In the genomic region with DNA sequence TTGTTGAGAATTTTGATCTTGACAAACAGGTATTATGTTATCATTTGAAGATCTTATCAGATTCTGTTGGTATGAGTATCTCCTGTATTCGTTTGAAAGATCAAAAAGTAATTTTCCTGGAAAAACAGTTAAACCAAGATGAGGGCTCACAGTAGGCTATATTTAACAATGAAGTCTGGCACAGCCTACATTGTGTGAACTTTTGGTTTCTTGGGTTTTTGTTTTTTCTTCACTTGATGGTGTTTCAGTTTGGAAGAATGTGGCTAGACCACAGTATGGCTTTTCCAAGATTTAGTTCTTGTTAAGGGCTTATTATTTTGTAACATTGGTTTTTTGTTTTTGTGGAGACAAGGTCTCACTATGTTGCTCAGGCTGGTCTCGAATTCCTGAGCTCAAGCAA, we compare ENCODE assay signal across 22 cellular contexts.
A peak's percentile ranks its signal among the peaks of the same experiment; 100 is the strongest.
DNase-seq lines count a peak whose midpoint lies in the region; ATAC-seq, FAIRE-seq and TF ChIP-seq lines count a peak whose summit lies in the region.
"Had no signal": no experiment of that assay in that cellular context is flagged by ENCODE, and none has a peak within 500 bp of the region (broad histone marks: within the 10 kb centered on the region; RNA-seq: fewer than 3 reads in every experiment).

No MANE protein-coding gene starts in this region.

- H2AFZ ChIP-seq in IMR-90 (replicated peaks; ENCODE audit: low read length, poor library complexity) (no peak overlapping the region), trophoblast cell (ENCODE audit: insufficient read depth, low read length, poor library complexity) (no peak overlapping the region)

- no peak overlapping the region for H3K4me3 Mint-ChIP-seq in stimulated activated effector memory CD8-positive, alpha-beta T cell treated with anti-CD3 and anti-CD28 coated beads, Interleukin-12 subunit alpha, Interleukin-12 subunit beta, amount 100 ng/mL, for 72 hours
- H3K4me3 Mint-ChIP-seq: activated naive CD4-positive, alpha-beta T cell treated with anti-CD3 and anti-CD28 coated beads, Interleukin-2, amount 50 U/mL, for 24 hours; stimulated activated naive CD8-positive, alpha-beta T cell treated with anti-CD3 and anti-CD28 coated beads, Interleukin-15, Interleukin-2, amounts not matched to agents 100 ng/mL and 50 ng/mL, for 24 hours had no signal

- H3K4me2 ChIP-seq in IMR-90 (ENCODE audit: low read depth, low read length): no peak overlapping the region
- no peak overlapping the region for H3K4me2 ChIP-seq in trophoblast cell (ENCODE audit: low read length)
- H3K4me2 ChIP-seq: BLaER1 had no signal

- H3K4ac ChIP-seq in IMR-90 (ENCODE audit: low read depth, low read length): no peak overlapping the region
- H3K4ac ChIP-seq in trophoblast cell (ENCODE audit: low read depth, low read length): no peak overlapping the region

- no peak for TF ChIP-seq RAD21 in IMR-90 (IDR thresholded peaks at IDR 0.05; ENCODE audit: low read length)

- no peak overlapping the region for H4K12ac ChIP-seq in trophoblast cell (ENCODE audit: low read depth, low read length)

- no peaks in the 10 kb centered on the region for H3K9me3 Mint-ChIP-seq in stimulated activated effector memory CD8-positive, alpha-beta T cell treated with anti-CD3 and anti-CD28 coated beads, Interleukin-12 subunit alpha, Interleukin-12 subunit beta, amount 100 ng/mL, for 72 hours
- H3K9me3 Mint-ChIP-seq: activated naive CD4-positive, alpha-beta T cell treated with anti-CD3 and anti-CD28 coated beads, Interleukin-2, amount 50 U/mL, for 24 hours; stimulated activated naive CD8-positive, alpha-beta T cell treated with anti-CD3 and anti-CD28 coated beads, Interleukin-15, Interleukin-2, amounts not matched to agents 100 ng/mL and 50 ng/mL, for 24 hours had no signal

- no peak overlapping the region for H3K27ac ChIP-seq in IMR-90 (ENCODE audit: insufficient read depth, low read length)
- no peak overlapping the region for H3K27ac ChIP-seq in trophoblast cell (ENCODE audit: low read depth, low read length)
- H3K27ac ChIP-seq in prostate gland: no peak overlapping the region
- H3K27ac ChIP-seq: BLaER1, cardiac muscle cell, epithelial cell of prostate, heart left ventricle, right lobe of liver, upper lobe of right lung had no signal

- H3K36me3 Mint-ChIP-seq in stimulated activated effector memory CD8-positive, alpha-beta T cell treated with anti-CD3 and anti-CD28 coated beads, Interleukin-12 subunit alpha, Interleukin-12 subunit beta, amount 100 ng/mL, for 72 hours: peaks cover 6% of the 10 kb centered on the region

- H2AK5ac ChIP-seq in IMR-90 (ENCODE audit: low read depth, low read length) (no peak overlapping the region), trophoblast cell (ENCODE audit: low read length) (no peak overlapping the region)

- in situ Hi-C loops in IMR-90 (cut with MboI; ENCODE audit: low sequenced_read_pairs): no loop called here

- H3K4me1 ChIP-seq in IMR-90 (ENCODE audit: control insufficient read depth, insufficient read depth, low read length) (no peaks in the 10 kb centered on the region), trophoblast cell (ENCODE audit: control insufficient read depth in 1 of 2, insufficient read depth in 2 of 2, low read length in 2 of 2) (peaks cover under 1 to 9% of the 10 kb centered on the region in 2 experiments), prostate gland (replicated peaks) (no peaks in the 10 kb centered on the region)
- H3K4me1 ChIP-seq: BLaER1, right lobe of liver, upper lobe of right lung had no signal

- H3K79me1 ChIP-seq in IMR-90 (ENCODE audit: low read depth in 1 of 2, low read length in 2 of 2) (no peaks in the 10 kb centered on the region), trophoblast cell (ENCODE audit: low read length) (peaks cover 7% of the 10 kb centered on the region)

- H3K36me3 ChIP-seq in IMR-90 (ENCODE audit: control insufficient read depth, insufficient read depth, low read length) (no peaks in the 10 kb centered on the region), trophoblast cell (ENCODE audit: control insufficient read depth in 1 of 2, insufficient read depth in 2 of 2, low read length in 2 of 2) (no peaks in the 10 kb centered on the region), prostate gland (no peaks in the 10 kb centered on the region)
- H3K36me3 ChIP-seq: BLaER1, cardiac muscle cell, heart left ventricle, right lobe of liver, upper lobe of right lung had no signal

- no peak overlapping the region for H2BK12ac ChIP-seq in trophoblast cell (ENCODE audit: low read length)

- H3K4me3 ChIP-seq in IMR-90 (ENCODE audit: insufficient read depth, low read depth, low read length): no peak overlapping the region
- H3K4me3 ChIP-seq in choroid plexus epithelial cell (ENCODE audit: low read depth, low read length): no peak overlapping the region
- H3K4me3 ChIP-seq in trophoblast cell (ENCODE audit: low read depth, low read length): no peak overlapping the region
- no peak overlapping the region for H3K4me3 ChIP-seq in prostate gland
- H3K4me3 ChIP-seq: BLaER1, cardiac muscle cell, GM12878, heart left ventricle, right lobe of liver, upper lobe of right lung had no signal

- H3K9me1 ChIP-seq in IMR-90 (ENCODE audit: insufficient read depth, low read length): no peaks in the 10 kb centered on the region

- H4K20me1 ChIP-seq in IMR-90 (ENCODE audit: insufficient read depth, low read length): no peaks in the 10 kb centered on the region
- H4K20me1 ChIP-seq: BLaER1 had no signal

- no peak overlapping the region for H3K27ac Mint-ChIP-seq in stimulated activated effector memory CD8-positive, alpha-beta T cell treated with anti-CD3 and anti-CD28 coated beads, Interleukin-12 subunit alpha, Interleukin-12 subunit beta, amount 100 ng/mL, for 72 hours
- H3K27ac Mint-ChIP-seq: activated naive CD4-positive, alpha-beta T cell treated with anti-CD3 and anti-CD28 coated beads, Interleukin-2, amount 50 U/mL, for 24 hours; stimulated activated naive CD8-positive, alpha-beta T cell treated with anti-CD3 and anti-CD28 coated beads, Interleukin-15, Interleukin-2, amounts not matched to agents 100 ng/mL and 50 ng/mL, for 24 hours had no signal

- H3K9ac ChIP-seq in IMR-90 (ENCODE audit: low read depth, low read length) (no peak overlapping the region), trophoblast cell (ENCODE audit: low read length) (no peak overlapping the region)
- H3K9ac ChIP-seq: BLaER1 had no signal

- CTCF ChIA-PET in IMR-90 (lab: Yijun Ruan, JAX): no interaction called here

- BruUV-seq in IMR-90 (replicated peaks; lab: Mats Ljungman, UMichigan): no TSS peak

- no peak overlapping the region for H2BK5ac ChIP-seq in IMR-90 (ENCODE audit: low read depth, low read length, poor library complexity, severe bottlenecking)
- H2BK5ac ChIP-seq in trophoblast cell (ENCODE audit: low read depth, low read length, poor library complexity): no peak overlapping the region

- DNase-seq in EH (ENCODE audit: low read depth) (peak; percentile 73), IMR-90 (peak; percentile 65), choroid plexus epithelial cell (ENCODE audit: low read depth) (peak; percentile 78), trophoblast cell (peak; percentile 34 to 91), prostate gland (ENCODE audit: low spot score) (no peak), urothelium cell line (ENCODE audit: low spot score) (no peak), occipital lobe (lab: John Stamatoyannopoulos, UW) (no peak)
- DNase-seq in stimulated activated effector memory CD8-positive, alpha-beta T cell treated with anti-CD3 and anti-CD28 coated beads, Interleukin-12 subunit alpha, Interleukin-12 subunit beta, amount 100 ng/mL, for 72 hours (ENCODE audit: low spot score in 2 of 2): no peak
- DNase-seq: activated CD4-positive, alpha-beta T cell treated with anti-CD3 and anti-CD28 coated beads, Interleukin-2, amount 50 U/mL, for 4 hours; Calu3; heart left ventricle; NCI-H526 treated with DMSO at 0.1 percent for 48 hours; nucleus accumbens; right lobe of liver; upper lobe of right lung had no signal

- no peaks in the 10 kb centered on the region for H3K79me2 ChIP-seq in trophoblast cell (ENCODE audit: control insufficient read depth, insufficient read depth, low read length, poor library complexity)

- no peak overlapping the region for H3K23ac ChIP-seq in IMR-90 (ENCODE audit: low read depth, low read length)
- H3K23ac ChIP-seq in trophoblast cell (ENCODE audit: low read length): no peak overlapping the region

- H3K9me3 ChIP-seq in IMR-90 (ENCODE audit: control insufficient read depth, insufficient read depth, low read length) (no peaks in the 10 kb centered on the region), trophoblast cell (ENCODE audit: insufficient read depth, low read depth, low read length) (no peaks in the 10 kb centered on the region), prostate gland (no peaks in the 10 kb centered on the region)
- H3K9me3 ChIP-seq: BLaER1, heart left ventricle, right lobe of liver, upper lobe of right lung had no signal

- no peak overlapping the region for H3K56ac ChIP-seq in IMR-90 (ENCODE audit: extremely low read depth, insufficient read depth, low read length)

- no peaks in the 10 kb centered on the region for H3K27me3 ChIP-seq in IMR-90 (ENCODE audit: control insufficient read depth, insufficient read depth, low read length)
- H3K27me3 ChIP-seq in trophoblast cell (ENCODE audit: insufficient read depth, low read length): no peaks in the 10 kb centered on the region
- no peaks in the 10 kb centered on the region for H3K27me3 ChIP-seq in prostate gland (replicated peaks; ENCODE audit: insufficient read depth)
- H3K27me3 ChIP-seq: BLaER1, cardiac muscle cell, heart left ventricle, right lobe of liver, upper lobe of right lung had no signal

- no peak overlapping the region for H3K18ac ChIP-seq in IMR-90 (ENCODE audit: low read depth, low read length)
- no peak overlapping the region for H3K18ac ChIP-seq in trophoblast cell (ENCODE audit: low read length)

- WGBS in IMR-90 (ENCODE audit: extremely low coverage in 2 of 2, insufficient read length in 1 of 2), 2 experiments: no CpG with 5 or more reads among the region's 2 CpGs
- WGBS in trophoblast cell (ENCODE audit: extremely low coverage, insufficient coverage, insufficient read length): no CpG with 5 or more reads among the region's 2 CpGs
- WGBS in prostate gland: 66% methylated on average over 2 of the region's 2 CpGs

- no peak overlapping the region for H4K91ac ChIP-seq in IMR-90 (ENCODE audit: insufficient read depth, low read depth, low read length)
- H4K91ac ChIP-seq in trophoblast cell (ENCODE audit: low read depth, low read length): no peak overlapping the region

- intact Hi-C loops in IMR-90 (cut with micrococcal nuclease) (no loop called here), prostate gland (cut with DNase I) (no loop called here)

- no peak overlapping the region for H2AK9ac ChIP-seq in IMR-90 (replicated peaks; ENCODE audit: low read depth, low read length, poor library complexity)

- no peak overlapping the region for H2BK20ac ChIP-seq in IMR-90 (ENCODE audit: low read depth, low read length)

- H3K4me1 Mint-ChIP-seq in stimulated activated effector memory CD8-positive, alpha-beta T cell treated with anti-CD3 and anti-CD28 coated beads, Interleukin-12 subunit alpha, Interleukin-12 subunit beta, amount 100 ng/mL, for 72 hours: peaks cover 21% of the 10 kb centered on the region

- no peak overlapping the region for H4K5ac ChIP-seq in IMR-90 (ENCODE audit: low read depth, low read length)

- no peak overlapping the region for H2BK120ac ChIP-seq in IMR-90 (ENCODE audit: low read depth, low read length)
- H2BK120ac ChIP-seq in trophoblast cell (ENCODE audit: insufficient read depth, low read length, poor library complexity): no peak overlapping the region

- no peak overlapping the region for H2BK15ac ChIP-seq in IMR-90 (ENCODE audit: low read depth, low read length)

- TF ChIP-seq POLR2A in IMR-90 (IDR thresholded peaks at IDR 0.05; ENCODE audit: low read depth, low read length): no peak
- no peak for TF ChIP-seq POLR2A in prostate gland (IDR thresholded peaks at IDR 0.05)

- no peak for TF ChIP-seq CTCF in IMR-90 (conservative IDR thresholded peaks at IDR 0.05; ENCODE audit: low read depth, low read length)
- TF ChIP-seq CTCF in choroid plexus epithelial cell (conservative IDR thresholded peaks at IDR 0.05; ENCODE audit: low read depth, low read length): no peak
- no peak for TF ChIP-seq CTCF in prostate gland (IDR thresholded peaks at IDR 0.05)

- ATAC-seq in IMR-90 (ENCODE audit: low read depth): no peak; the same call in 1 of the 2 replicates
- no peak for ATAC-seq in stimulated activated effector memory CD8-positive, alpha-beta T cell treated with anti-CD3 and anti-CD28 coated beads, Interleukin-12 subunit alpha, Interleukin-12 subunit beta, amount 100 ng/mL, for 72 hours
- ATAC-seq: GM12878, heart left ventricle, right lobe of liver, upper lobe of right lung had no signal

- FAIRE-seq in urothelium cell line (lab: Jason Lieb, UNC): no peak
- FAIRE-seq: GM12878, HTR-8/SVneo had no signal

- H3K14ac ChIP-seq in IMR-90 (replicated peaks; ENCODE audit: low read depth, low read length) (no peak overlapping the region), trophoblast cell (ENCODE audit: low read length) (no peak overlapping the region)

- no peak overlapping the region for H4K8ac ChIP-seq in IMR-90 (ENCODE audit: low read depth in 2 of 2, low read length in 2 of 2)
- H4K8ac ChIP-seq in trophoblast cell (ENCODE audit: low read depth, low read length): no peak overlapping the region

- POLR2A ChIA-PET in IMR-90 (lab: Charles Lee; ENCODE audit: unreplicated experiment): no interaction called here

- dilution Hi-C loops in IMR-90 (cut with HindIII; ENCODE audit: low sequenced_read_pairs, unreplicated experiment): no loop called here

Comparison
In these comparisons a context has a peak if more than half of its experiments do, and no peak if none do; other contexts are left out.
1. DNase-seq: peak in EH (single experiment), IMR-90 (single experiment), choroid plexus epithelial cell (single experiment) and trophoblast cell (2 of 2); none in prostate gland (single experiment), stimulated activated effector memory CD8-positive, alpha-beta T cell treated with anti-CD3 and anti-CD28 coated beads, Interleukin-12 subunit alpha, Interleukin-12 subunit beta, amount 100 ng/mL, for 72 hours (0 of 2), urothelium cell line (single experiment) and occipital lobe (single experiment).